25 cellular contexts compared by ENCODE assay signal in genomic region chr7:31874631-31875374, GRCh38.
DNase-seq lines count a peak whose midpoint lies in the region; TF ChIP-seq lines count a peak whose summit lies in the region.
"Had no signal": no experiment of that assay in that cellular context is flagged by ENCODE, and none has a peak within 500 bp of the region (broad histone marks: within the 10 kb centered on the region; RNA-seq: fewer than 3 reads in every experiment).

No MANE protein-coding gene starts in this region.

- no peak for TF ChIP-seq POLR2A in spleen (IDR thresholded peaks at IDR 0.05)

- peak; percentile 40 for DNase-seq in DMS53 (lab: John Stamatoyannopoulos, UW)
- DNase-seq in DMS53 treated with DMSO at 0.1 percent for 48 hours (lab: John Stamatoyannopoulos, UW; ENCODE audit: unreplicated experiment): no peak
- DNase-seq in SK-N-MC (ENCODE audit: low read depth, low spot score): no peak
- peak; percentile 12 for DNase-seq in kidney tubule cell (ENCODE audit: low spot score)
- no peak for DNase-seq in spleen
- DNase-seq in stimulated activated naive CD4-positive, alpha-beta T cell treated with Interleukin-2 at 50 U/mL for 16 hours (lab: John Stamatoyannopoulos, UW): no peak
- DNase-seq in mesothelial cell of epicardium (ENCODE audit: low spot score in 2 of 2, unreplicated experiment in 2 of 2): no peak
- no peak for DNase-seq in hippocampal formation (lab: John Stamatoyannopoulos, UW)
- DNase-seq: activated CD4-positive, alpha-beta T cell treated with anti-CD3 and anti-CD28 coated beads, Interleukin-2, amount 10 ng/mL, durations not matched to agents 7 days and 5 days; activated CD8-positive, alpha-beta memory T cell treated with anti-CD3 and anti-CD28 coated beads, Interleukin-2, amount 50 U/mL, for 48 hours; activated effector memory CD4-positive, alpha-beta T cell treated with anti-CD3 and anti-CD28 coated beads, Interleukin-2, amount 50 U/mL, for 16 hours; activated naive CD8-positive, alpha-beta T cell treated with anti-CD3 and anti-CD28 coated beads, Interleukin-2, amount 50 U/mL, for 24 hours; BE2C; body of pancreas; cortex of kidney; NCI-H1105 treated with DMSO at 0.1 percent for 48 hours; NCI-H2107; NCI-H510A; nephron progenitor cell; stimulated activated CD4-positive, alpha-beta T cell treated with anti-CD3 and anti-CD28 coated beads, Interleukin-2, amount 100 ng/mL, for 24 hours; stimulated activated naive CD8-positive, alpha-beta T cell treated with anti-CD3 and anti-CD28 coated beads, Interleukin-15, Interleukin-2, amounts not matched to agents 100 U/mL and 50 U/mL, for 24 hours; T-cell had no signal

- H3K36me3 ChIP-seq in SK-N-MC (ENCODE audit: insufficient read depth, low read length) (no peaks in the 10 kb centered on the region), spleen (no peaks in the 10 kb centered on the region)
- H3K36me3 ChIP-seq: BE2C, prostate gland had no signal

- no peak overlapping the region for H3K9ac ChIP-seq in SK-N-MC (ENCODE audit: insufficient read length)

- H3K27ac Mint-ChIP-seq in mesothelial cell of epicardium: no peak overlapping the region
- H3K27ac Mint-ChIP-seq: activated CD4-positive, alpha-beta T cell treated with anti-CD3 and anti-CD28 coated beads, Interleukin-2, amount 10 ng/mL, durations not matched to agents 7 days and 5 days; activated naive CD8-positive, alpha-beta T cell treated with anti-CD3 and anti-CD28 coated beads, Interleukin-2, amount 50 U/mL, for 24 hours; nephron progenitor cell; T-cell; type B pancreatic cell had no signal

- peaks cover 19% of the 10 kb centered on the region for H3K27me3 Mint-ChIP-seq in mesothelial cell of epicardium (ENCODE audit: low read depth)
- H3K27me3 Mint-ChIP-seq: activated CD4-positive, alpha-beta T cell treated with anti-CD3 and anti-CD28 coated beads, Interleukin-2, amount 10 ng/mL, durations not matched to agents 7 days and 5 days; activated naive CD8-positive, alpha-beta T cell treated with anti-CD3 and anti-CD28 coated beads, Interleukin-2, amount 50 U/mL, for 24 hours; T-cell; type B pancreatic cell had no signal

- H3K4me3 ChIP-seq in SK-N-MC: peak overlapping the region; percentile 46; the same call in 1 of the 2 replicates
- H3K4me3 ChIP-seq in spleen: no peak overlapping the region
- H3K4me3 ChIP-seq: body of pancreas, prostate gland had no signal

- H3K4me1 Mint-ChIP-seq in mesothelial cell of epicardium: no peaks in the 10 kb centered on the region
- H3K4me1 Mint-ChIP-seq: activated CD4-positive, alpha-beta T cell treated with anti-CD3 and anti-CD28 coated beads, Interleukin-2, amount 10 ng/mL, durations not matched to agents 7 days and 5 days; activated naive CD8-positive, alpha-beta T cell treated with anti-CD3 and anti-CD28 coated beads, Interleukin-2, amount 50 U/mL, for 24 hours; nephron progenitor cell; T-cell had no signal

- peaks cover 0 to 13% (median 5%) of the 10 kb centered on the region in 6 donors for H3K4me1 ChIP-seq in spleen
- H3K4me1 ChIP-seq: BE2C, body of pancreas, prostate gland had no signal

- peak overlapping the region; percentile 57; the same call in 1 of the 2 replicates for H3K27ac ChIP-seq in SK-N-MC
- H3K27ac ChIP-seq in spleen: peak overlapping the region in 7 of 8 donors; percentile 30 to 75 (median 65)
- H3K27ac ChIP-seq: 22Rv1, body of pancreas, prostate gland had no signal

- no peaks in the 10 kb centered on the region for H3K9me3 Mint-ChIP-seq in mesothelial cell of epicardium
- H3K9me3 Mint-ChIP-seq: nephron progenitor cell had no signal

- H3K36me3 Mint-ChIP-seq in mesothelial cell of epicardium: no peaks in the 10 kb centered on the region
- H3K36me3 Mint-ChIP-seq: T-cell had no signal

- intact Hi-C loops in spleen (cut with DNase I; ENCODE audit: low total_unique reads): no loop called here

- H3K27me3 ChIP-seq in spleen (replicated peaks in 1 of 7): no peaks in the 10 kb centered on the region
- H3K27me3 ChIP-seq: BE2C, body of pancreas had no signal

- H3K9me3 ChIP-seq in SK-N-MC (ENCODE audit: low read depth, low read length): no peaks in the 10 kb centered on the region
- no peaks in the 10 kb centered on the region for H3K9me3 ChIP-seq in spleen
- H3K9me3 ChIP-seq: BE2C, body of pancreas, prostate gland had no signal

- H3K4me3 Mint-ChIP-seq in mesothelial cell of epicardium: no peak overlapping the region
- H3K4me3 Mint-ChIP-seq: activated CD4-positive, alpha-beta T cell treated with anti-CD3 and anti-CD28 coated beads, Interleukin-2, amount 10 ng/mL, durations not matched to agents 7 days and 5 days; activated naive CD8-positive, alpha-beta T cell treated with anti-CD3 and anti-CD28 coated beads, Interleukin-2, amount 50 U/mL, for 24 hours; nephron progenitor cell; T-cell; type B pancreatic cell had no signal

- TF ChIP-seq CTCF in spleen (IDR thresholded peaks at IDR 0.05 in 8 of 11, conservative IDR thresholded peaks at IDR 0.05 in 3 of 11) (no peak), mesothelial cell of epicardium (IDR thresholded peaks at IDR 0.05; ENCODE audit: unreplicated experiment) (no peak)

- 81 to 89% (median 87%) methylated on average over 4 of the region's 4 CpGs for WGBS in spleen, 5 donors

Comparison
In these comparisons a context has a peak if more than half of its experiments do, and no peak if none do; other contexts are left out.
1. DNase-seq: peak in DMS53 (single experiment) and kidney tubule cell (single experiment); none in DMS53 treated with DMSO at 0.1 percent for 48 hours (single experiment), SK-N-MC (single experiment), spleen (single experiment), stimulated activated naive CD4-positive, alpha-beta T cell treated with Interleukin-2 at 50 U/mL for 16 hours (single experiment), mesothelial cell of epicardium (0 of 2) and hippocampal formation (0 of 2).